ENCODE assay signal across 1 cellular context in genomic region chr17:19459022-19459655, GRCh38. TPM values are rescaled to one million over a fixed set of nuclear protein-coding genes. Genes with fewer than 3 reads are reported as not detected.
"Had no signal": no experiment of that assay in that cellular context is flagged by ENCODE, and none has a peak within 500 bp of the region (broad histone marks: within the 10 kb centered on the region; RNA-seq: fewer than 3 reads in every experiment).

No MANE protein-coding gene starts in this region.

RNA-seq across cellular contexts. Expression of gene RNF112, which starts 48.1 kb away (rescaled TPM):
- total RNA-seq: activated T-helper 1 cell treated with anti-CD3 and anti-CD28 coated beads, Interleukin-12 subunit alpha, Interleukin-12 subunit beta, Interleukin-2, Interleukin-4 antibody, amounts not matched to agents 30 ng/mL and 10 ng/mL and 1 ng/mL, durations not matched to agents 14 hours and 24 hours and 36 hours had no signal
